In genomic region chr5:140564196-140565023, GRCh38 we compare ENCODE assay signal across 1 cellular context.
TF ChIP-seq lines count a peak whose summit lies in the region.

Gene APBB3 (minus strand): TSS chr5:140564598. CDS start chr5:140564245, 353 bp downstream.
Gene SLC35A4 (plus strand): TSS chr5:140564828. CDS start chr5:140567170, 2,342 bp downstream.

TF ChIP-seq in K562, 482 proteins besides CTCF, POLR2A, EP300 and RAD21 (continued from another document and continues in another):
- peak; percentile 98 for TF ChIP-seq MGA (IDR thresholded peaks at IDR 0.05)
- no peak for TF ChIP-seq ZEB2 (IDR thresholded peaks at IDR 0.05)
- TF ChIP-seq JUN (IDR thresholded peaks at IDR 0.05; ENCODE audit: borderline replicate concordance, low read depth, low read length), result peak; percentile 98
- TF ChIP-seq JUN (CRISPR knock-in tag; IDR thresholded peaks at IDR 0.05; ENCODE audit: borderline replicate concordance), result peak; percentile 97
- TF ChIP-seq, protein P1, sequence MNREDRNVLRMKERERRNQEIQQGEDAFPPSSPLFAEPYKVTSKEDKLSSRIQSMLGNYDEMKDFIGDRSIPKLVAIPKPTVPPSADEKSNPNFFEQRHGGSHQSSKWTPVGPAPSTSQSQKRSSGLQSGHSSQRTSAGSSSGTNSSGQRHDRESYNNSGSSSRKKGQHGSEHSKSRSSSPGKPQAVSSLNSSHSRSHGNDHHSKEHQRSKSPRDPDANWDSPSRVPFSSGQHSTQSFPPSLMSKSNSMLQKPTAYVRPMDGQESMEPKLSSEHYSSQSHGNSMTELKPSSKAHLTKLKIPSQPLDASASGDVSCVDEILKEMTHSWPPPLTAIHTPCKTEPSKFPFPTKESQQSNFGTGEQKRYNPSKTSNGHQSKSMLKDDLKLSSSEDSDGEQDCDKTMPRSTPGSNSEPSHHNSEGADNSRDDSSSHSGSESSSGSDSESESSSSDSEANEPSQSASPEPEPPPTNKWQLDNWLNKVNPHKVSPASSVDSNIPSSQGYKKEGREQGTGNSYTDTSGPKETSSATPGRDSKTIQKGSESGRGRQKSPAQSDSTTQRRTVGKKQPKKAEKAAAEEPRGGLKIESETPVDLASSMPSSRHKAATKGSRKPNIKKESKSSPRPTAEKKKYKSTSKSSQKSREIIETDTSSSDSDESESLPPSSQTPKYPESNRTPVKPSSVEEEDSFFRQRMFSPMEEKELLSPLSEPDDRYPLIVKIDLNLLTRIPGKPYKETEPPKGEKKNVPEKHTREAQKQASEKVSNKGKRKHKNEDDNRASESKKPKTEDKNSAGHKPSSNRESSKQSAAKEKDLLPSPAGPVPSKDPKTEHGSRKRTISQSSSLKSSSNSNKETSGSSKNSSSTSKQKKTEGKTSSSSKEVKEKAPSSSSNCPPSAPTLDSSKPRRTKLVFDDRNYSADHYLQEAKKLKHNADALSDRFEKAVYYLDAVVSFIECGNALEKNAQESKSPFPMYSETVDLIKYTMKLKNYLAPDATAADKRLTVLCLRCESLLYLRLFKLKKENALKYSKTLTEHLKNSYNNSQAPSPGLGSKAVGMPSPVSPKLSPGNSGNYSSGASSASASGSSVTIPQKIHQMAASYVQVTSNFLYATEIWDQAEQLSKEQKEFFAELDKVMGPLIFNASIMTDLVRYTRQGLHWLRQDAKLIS (CRISPR knock-in tag; IDR thresholded peaks at IDR 0.05), result peak; percentile 88
- TF ChIP-seq, protein P2, sequence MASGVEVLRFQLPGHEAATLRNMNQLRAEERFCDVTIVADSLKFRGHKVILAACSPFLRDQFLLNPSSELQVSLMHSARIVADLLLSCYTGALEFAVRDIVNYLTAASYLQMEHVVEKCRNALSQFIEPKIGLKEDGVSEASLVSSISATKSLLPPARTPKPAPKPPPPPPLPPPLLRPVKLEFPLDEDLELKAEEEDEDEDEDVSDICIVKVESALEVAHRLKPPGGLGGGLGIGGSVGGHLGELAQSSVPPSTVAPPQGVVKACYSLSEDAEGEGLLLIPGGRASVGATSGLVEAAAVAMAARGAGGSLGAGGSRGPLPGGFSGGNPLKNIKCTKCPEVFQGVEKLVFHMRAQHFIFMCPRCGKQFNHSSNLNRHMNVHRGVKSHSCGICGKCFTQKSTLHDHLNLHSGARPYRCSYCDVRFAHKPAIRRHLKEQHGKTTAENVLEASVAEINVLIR (CRISPR knock-in tag; IDR thresholded peaks at IDR 0.05), result peak; percentile 95
- TF ChIP-seq SUPT5H (IDR thresholded peaks at IDR 0.05), result peak; percentile 88
- TF ChIP-seq TGIF2 (CRISPR knock-in tag; IDR thresholded peaks at IDR 0.05), result no peak
- peak; percentile 58; the same call in 1 of the 2 replicates for TF ChIP-seq KLF13 (tag; IDR thresholded peaks at IDR 0.05; ENCODE audit: borderline replicate concordance, low read depth)
- peak; percentile 38; the same call in 1 of the 2 replicates for TF ChIP-seq TCF3 (CRISPR knock-in tag; IDR thresholded peaks at IDR 0.05)
- TF ChIP-seq RB1 (IDR thresholded peaks at IDR 0.05; ENCODE audit: low read depth), result peak; percentile 10; the same call in 1 of the 2 replicates
- peak; percentile 77 for TF ChIP-seq SIN3B (IDR thresholded peaks at IDR 0.05; ENCODE audit: low read depth)
- peak; percentile 76; the same call in 1 of the 2 replicates for TF ChIP-seq MBD2 (IDR thresholded peaks at IDR 0.05; ENCODE audit: borderline replicate concordance, low read depth)
- TF ChIP-seq ILF3 (IDR thresholded peaks at IDR 0.05; ENCODE audit: borderline replicate concordance), result no peak
- no peak for TF ChIP-seq SIRT6 (IDR thresholded peaks at IDR 0.05; ENCODE audit: low read depth, low read length)
- TF ChIP-seq HOXB6 (CRISPR knock-in tag; IDR thresholded peaks at IDR 0.05; ENCODE audit: borderline replicate concordance), result no peak
- TF ChIP-seq SAP30 (IDR thresholded peaks at IDR 0.05; ENCODE audit: borderline replicate concordance, insufficient read depth, low read depth, low read length, poor library complexity, severe bottlenecking), result peak; percentile 69
- TF ChIP-seq, protein P3, sequence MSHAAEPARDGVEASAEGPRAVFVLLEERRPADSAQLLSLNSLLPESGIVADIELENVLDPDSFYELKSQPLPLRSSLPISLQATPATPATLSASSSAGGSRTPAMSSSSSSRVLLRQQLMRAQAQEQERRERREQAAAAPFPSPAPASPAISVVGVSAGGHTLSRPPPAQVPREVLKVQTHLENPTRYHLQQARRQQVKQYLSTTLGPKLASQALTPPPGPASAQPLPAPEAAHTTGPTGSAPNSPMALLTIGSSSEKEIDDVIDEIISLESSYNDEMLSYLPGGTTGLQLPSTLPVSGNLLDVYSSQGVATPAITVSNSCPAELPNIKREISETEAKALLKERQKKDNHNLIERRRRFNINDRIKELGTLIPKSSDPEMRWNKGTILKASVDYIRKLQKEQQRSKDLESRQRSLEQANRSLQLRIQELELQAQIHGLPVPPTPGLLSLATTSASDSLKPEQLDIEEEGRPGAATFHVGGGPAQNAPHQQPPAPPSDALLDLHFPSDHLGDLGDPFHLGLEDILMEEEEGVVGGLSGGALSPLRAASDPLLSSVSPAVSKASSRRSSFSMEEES (CRISPR knock-in tag; IDR thresholded peaks at IDR 0.05), result peak; percentile 91
- TF ChIP-seq XRCC5 (IDR thresholded peaks at IDR 0.05; ENCODE audit: low read depth, low read length), result no peak
- TF ChIP-seq, protein P4, sequence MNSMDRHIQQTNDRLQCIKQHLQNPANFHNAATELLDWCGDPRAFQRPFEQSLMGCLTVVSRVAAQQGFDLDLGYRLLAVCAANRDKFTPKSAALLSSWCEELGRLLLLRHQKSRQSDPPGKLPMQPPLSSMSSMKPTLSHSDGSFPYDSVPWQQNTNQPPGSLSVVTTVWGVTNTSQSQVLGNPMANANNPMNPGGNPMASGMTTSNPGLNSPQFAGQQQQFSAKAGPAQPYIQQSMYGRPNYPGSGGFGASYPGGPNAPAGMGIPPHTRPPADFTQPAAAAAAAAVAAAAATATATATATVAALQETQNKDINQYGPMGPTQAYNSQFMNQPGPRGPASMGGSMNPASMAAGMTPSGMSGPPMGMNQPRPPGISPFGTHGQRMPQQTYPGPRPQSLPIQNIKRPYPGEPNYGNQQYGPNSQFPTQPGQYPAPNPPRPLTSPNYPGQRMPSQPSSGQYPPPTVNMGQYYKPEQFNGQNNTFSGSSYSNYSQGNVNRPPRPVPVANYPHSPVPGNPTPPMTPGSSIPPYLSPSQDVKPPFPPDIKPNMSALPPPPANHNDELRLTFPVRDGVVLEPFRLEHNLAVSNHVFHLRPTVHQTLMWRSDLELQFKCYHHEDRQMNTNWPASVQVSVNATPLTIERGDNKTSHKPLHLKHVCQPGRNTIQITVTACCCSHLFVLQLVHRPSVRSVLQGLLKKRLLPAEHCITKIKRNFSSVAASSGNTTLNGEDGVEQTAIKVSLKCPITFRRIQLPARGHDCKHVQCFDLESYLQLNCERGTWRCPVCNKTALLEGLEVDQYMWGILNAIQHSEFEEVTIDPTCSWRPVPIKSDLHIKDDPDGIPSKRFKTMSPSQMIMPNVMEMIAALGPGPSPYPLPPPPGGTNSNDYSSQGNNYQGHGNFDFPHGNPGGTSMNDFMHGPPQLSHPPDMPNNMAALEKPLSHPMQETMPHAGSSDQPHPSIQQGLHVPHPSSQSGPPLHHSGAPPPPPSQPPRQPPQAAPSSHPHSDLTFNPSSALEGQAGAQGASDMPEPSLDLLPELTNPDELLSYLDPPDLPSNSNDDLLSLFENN (IDR thresholded peaks at IDR 0.05; ENCODE audit: low read depth in 2 of 2, low read length in 2 of 2), result no peak
- peak; percentile 82 for TF ChIP-seq VEZF1 (CRISPR knock-in tag; IDR thresholded peaks at IDR 0.05)
- TF ChIP-seq BHLHE40 (IDR thresholded peaks at IDR 0.05; ENCODE audit: low read length), result peak; percentile 95
- no peak for TF ChIP-seq EZH2 (IDR thresholded peaks at IDR 0.05; ENCODE audit: borderline replicate concordance, low read depth, low read length)
- TF ChIP-seq NKRF (IDR thresholded peaks at IDR 0.05; ENCODE audit: borderline replicate concordance), result peak; percentile 23; the same call in 1 of the 2 replicates
- TF ChIP-seq ETS2 (tag; IDR thresholded peaks at IDR 0.05; ENCODE audit: borderline replicate concordance, poor library complexity, severe bottlenecking), result no peak
- TF ChIP-seq NR2C2 (CRISPR knock-in tag; IDR thresholded peaks at IDR 0.05), result peak; percentile 90
- peak; percentile 98 for TF ChIP-seq NR2C2 (tag; IDR thresholded peaks at IDR 0.05)
